ENCODE assay signal across 20 cellular contexts in genomic region chr17:37726248-37726647, GRCh38. TPM values are rescaled to one million over a fixed set of nuclear protein-coding genes. Genes with fewer than 3 reads are reported as not detected.
DNase-seq lines count a peak whose midpoint lies in the region; ATAC-seq and TF ChIP-seq lines count a peak whose summit lies in the region.
"Had no signal": no experiment of that assay in that cellular context is flagged by ENCODE, and none has a peak within 500 bp of the region (broad histone marks: within the 10 kb centered on the region; RNA-seq: fewer than 3 reads in every experiment).

No MANE protein-coding gene starts in this region.

- no peak overlapping the region for H3K4me2 ChIP-seq in mesenchymal stem cell (ENCODE audit: low read length, poor library complexity, severe bottlenecking)

- no peak for TF ChIP-seq CTCF in WERI-Rb-1 (IDR thresholded peaks at IDR 0.05; ENCODE audit: low read depth, low read length)
- TF ChIP-seq CTCF in transverse colon (IDR thresholded peaks at IDR 0.05): no peak
- no peak for TF ChIP-seq CTCF in esophagus muscularis mucosa (IDR thresholded peaks at IDR 0.05)

- in situ Hi-C loops in transverse colon (cut with MboI; ENCODE audit: low pct_ligation_motif_present in 1 of 4, low pct_unique_long_range_greater_than_20kb in 1 of 4, low sequenced_read_pairs in 3 of 4): no loop called here

- H2BK5ac ChIP-seq in mesenchymal stem cell (ENCODE audit: low read depth, low read length, poor library complexity, severe bottlenecking): no peak overlapping the region

- no peak overlapping the region for H3K18ac ChIP-seq in mesenchymal stem cell (ENCODE audit: low read depth in 1 of 2, low read length in 2 of 2)

- no peak overlapping the region for H2AFZ ChIP-seq in mesenchymal stem cell (ENCODE audit: low read depth, low read length)

- intact Hi-C loops in transverse colon (cut with DNase I; ENCODE audit: low total_unique reads) (no loop called here), esophagus muscularis mucosa (cut with DNase I) (no loop called here)

- DNase-seq in EH (ENCODE audit: low read depth) (peak; percentile 72), WERI-Rb-1 (no peak), mesenchymal stem cell (no peak), transverse colon (no peak), esophagus muscularis mucosa (ENCODE audit: extremely low spot score) (no peak), globus pallidus (ENCODE audit: low spot score) (no peak)
- DNase-seq: ACHN, Kasumi-1, MG63, NCI-H1092, NCI-H1436 treated with DMSO at 0.1 percent for 48 hours, NCI-H2029, NCI-H345, NCI-H524 treated with DMSO at 0.1 percent for 48 hours, PC-3, SIG-M5 had no signal

- no peak overlapping the region for H3K9ac ChIP-seq in mesenchymal stem cell (ENCODE audit: low read length)

- H3K4ac ChIP-seq in mesenchymal stem cell (ENCODE audit: low read depth in 1 of 2, low read length in 2 of 2): no peak overlapping the region

- no peak overlapping the region for H3K23ac ChIP-seq in mesenchymal stem cell (ENCODE audit: low read length in 2 of 2)

- TF ChIP-seq EP300 in transverse colon (IDR thresholded peaks at IDR 0.05; ENCODE audit: low read depth): no peak
- TF ChIP-seq EP300 in esophagus muscularis mucosa (IDR thresholded peaks at IDR 0.05): no peak

- H2BK15ac ChIP-seq in mesenchymal stem cell (ENCODE audit: low read depth, poor library complexity, severe bottlenecking): no peak overlapping the region

- no peaks in the 10 kb centered on the region for H3K79me1 ChIP-seq in mesenchymal stem cell (replicated peaks; ENCODE audit: low read length, poor library complexity, severe bottlenecking)

- H2AK5ac ChIP-seq in mesenchymal stem cell (ENCODE audit: low read length, severe bottlenecking): no peak overlapping the region

- no peak overlapping the region for H3K14ac ChIP-seq in mesenchymal stem cell (ENCODE audit: low read length in 2 of 2)

- no peak overlapping the region for H4K8ac ChIP-seq in mesenchymal stem cell (ENCODE audit: low read length)

- ATAC-seq in GM21360 (IDR thresholded peaks at IDR 0.05; ENCODE audit: unreplicated experiment) (no peak), HG03432 (IDR thresholded peaks at IDR 0.05; ENCODE audit: unreplicated experiment) (no peak)

- no peak overlapping the region for H3K4me3 ChIP-seq in WERI-Rb-1 (ENCODE audit: low read depth, low read length)
- H3K4me3 ChIP-seq in mesenchymal stem cell (ENCODE audit: insufficient read depth in 1 of 2, low read depth in 1 of 2, low read length in 2 of 2): no peak overlapping the region
- H3K4me3 ChIP-seq in transverse colon: no peak overlapping the region
- H3K4me3 ChIP-seq in esophagus muscularis mucosa: no peak overlapping the region
- H3K4me3 ChIP-seq: MG63 had no signal

- no peaks in the 10 kb centered on the region for H3K36me3 ChIP-seq in WERI-Rb-1
- H3K36me3 ChIP-seq in mesenchymal stem cell (ENCODE audit: control insufficient read depth in 1 of 2, insufficient read depth in 2 of 2, low read depth in 1 of 2, low read length in 2 of 2): peaks cover 0 to 82% of the 10 kb centered on the region in 2 experiments
- H3K36me3 ChIP-seq in transverse colon: no peaks in the 10 kb centered on the region
- no peaks in the 10 kb centered on the region for H3K36me3 ChIP-seq in esophagus muscularis mucosa
- H3K36me3 ChIP-seq: MG63 had no signal

- H3K4me1 ChIP-seq in mesenchymal stem cell (ENCODE audit: control insufficient read depth, insufficient read depth, low read depth, low read length): peaks cover 37% of the 10 kb centered on the region
- H3K4me1 ChIP-seq in transverse colon: peaks cover 5 to 53% (median 45%) of the 10 kb centered on the region in 4 donors
- no peaks in the 10 kb centered on the region for H3K4me1 ChIP-seq in esophagus muscularis mucosa

- H2BK12ac ChIP-seq in mesenchymal stem cell (ENCODE audit: low read length in 2 of 2): no peak overlapping the region

- peak overlapping the region; percentile 78 for H3K27ac ChIP-seq in WERI-Rb-1
- H3K27ac ChIP-seq in mesenchymal stem cell (ENCODE audit: low read length, poor library complexity, severe bottlenecking): peak overlapping the region; percentile 48
- peak overlapping the region; percentile 74 to 83 (median 76) for H3K27ac ChIP-seq in transverse colon
- no peak overlapping the region for H3K27ac ChIP-seq in esophagus muscularis mucosa (replicated peaks in 1 of 4)
- H3K27ac ChIP-seq: RWPE1 had no signal

- H3K27me3 ChIP-seq in WERI-Rb-1 (ENCODE audit: insufficient read depth, low read depth, severe bottlenecking) (no peaks in the 10 kb centered on the region), mesenchymal stem cell (ENCODE audit: control insufficient read depth in 1 of 2, insufficient read depth in 1 of 2, low read length in 2 of 2) (peaks cover 0 to 73% of the 10 kb centered on the region in 2 experiments), transverse colon (no peaks in the 10 kb centered on the region), esophagus muscularis mucosa (peaks cover 0 to 20% (median 0%) of the 10 kb centered on the region in 4 donors)
- H3K27me3 ChIP-seq: MG63 had no signal

- H3K9me3 ChIP-seq in WERI-Rb-1 (ENCODE audit: severe bottlenecking) (no peaks in the 10 kb centered on the region), mesenchymal stem cell (ENCODE audit: control insufficient read depth, low read length) (no peaks in the 10 kb centered on the region), transverse colon (no peaks in the 10 kb centered on the region), esophagus muscularis mucosa (no peaks in the 10 kb centered on the region)
- H3K9me3 ChIP-seq: MG63 had no signal

- no peak for TF ChIP-seq POLR2A in transverse colon (IDR thresholded peaks at IDR 0.05)
- no peak for TF ChIP-seq POLR2A in esophagus muscularis mucosa (IDR thresholded peaks at IDR 0.05; ENCODE audit: low read depth)

- H4K91ac ChIP-seq in mesenchymal stem cell (ENCODE audit: low read length): no peak overlapping the region

- WGBS in mesenchymal stem cell: 74% methylated on average over 3 of the region's 3 CpGs
- 57% methylated on average over 3 of the region's 3 CpGs; no CpG with 5 or more reads in 1 of the 2 donors for WGBS in transverse colon (ENCODE audit: low coverage in 1 of 2), 2 donors
- whole genome bisulfite sequencing in esophagus muscularis mucosa: 67% methylated on average over 3 of the region's 3 CpGs

- no peak overlapping the region for H2BK120ac ChIP-seq in mesenchymal stem cell (ENCODE audit: low read depth, low read length)

RNA-seq across cellular contexts. Expression of gene HNF1B, which starts 18.6 kb away (rescaled TPM):
- polyA plus RNA-seq in mesenchymal stem cell (2013, experiment 1 of 2): 0.03 TPM
- 0.03 TPM for polyA plus RNA-seq in mesenchymal stem cell (2013, experiment 2 of 2)
- 10 to 100 TPM; 22.7 to 35.2 (median 24.9) TPM for total RNA-seq in transverse colon
- total RNA-seq in esophagus muscularis mucosa: not detected
- polyA plus RNA-seq: IgD-negative memory B cell had no signal

Comparison
In these comparisons a context has a peak if more than half of its experiments do, and no peak if none do; other contexts are left out.
1. H3K27ac ChIP-seq: peak in WERI-Rb-1 (single experiment), mesenchymal stem cell (single experiment) and transverse colon (4 of 4); none in esophagus muscularis mucosa (0 of 4).
2. RNA of gene HNF1B, which starts 18.6 kb away (total RNA-seq): 22.7 to 35.2 TPM in transverse colon; not detected in esophagus muscularis mucosa; every median in the first group is over 10 times any median in the second.